Comparison of ENCODE assay signal across 4 cellular contexts in genomic region chr2:112667540-112667939, GRCh38. TPM values are rescaled to one million over a fixed set of nuclear protein-coding genes. Genes with fewer than 3 reads are reported as not detected.
"Had no signal": no experiment of that assay in that cellular context is flagged by ENCODE, and none has a peak within 500 bp of the region (broad histone marks: within the 10 kb centered on the region; RNA-seq: fewer than 3 reads in every experiment).

No MANE protein-coding gene starts in this region.

RNA-seq across cellular contexts. Expression of gene NT5DC4, which starts 53.3 kb away (rescaled TPM):
- total RNA-seq: LHCN-M2, M059J, MCF 10A, NCI-H460 had no signal
